8 cellular contexts compared by ENCODE assay signal in the genomic region with DNA sequence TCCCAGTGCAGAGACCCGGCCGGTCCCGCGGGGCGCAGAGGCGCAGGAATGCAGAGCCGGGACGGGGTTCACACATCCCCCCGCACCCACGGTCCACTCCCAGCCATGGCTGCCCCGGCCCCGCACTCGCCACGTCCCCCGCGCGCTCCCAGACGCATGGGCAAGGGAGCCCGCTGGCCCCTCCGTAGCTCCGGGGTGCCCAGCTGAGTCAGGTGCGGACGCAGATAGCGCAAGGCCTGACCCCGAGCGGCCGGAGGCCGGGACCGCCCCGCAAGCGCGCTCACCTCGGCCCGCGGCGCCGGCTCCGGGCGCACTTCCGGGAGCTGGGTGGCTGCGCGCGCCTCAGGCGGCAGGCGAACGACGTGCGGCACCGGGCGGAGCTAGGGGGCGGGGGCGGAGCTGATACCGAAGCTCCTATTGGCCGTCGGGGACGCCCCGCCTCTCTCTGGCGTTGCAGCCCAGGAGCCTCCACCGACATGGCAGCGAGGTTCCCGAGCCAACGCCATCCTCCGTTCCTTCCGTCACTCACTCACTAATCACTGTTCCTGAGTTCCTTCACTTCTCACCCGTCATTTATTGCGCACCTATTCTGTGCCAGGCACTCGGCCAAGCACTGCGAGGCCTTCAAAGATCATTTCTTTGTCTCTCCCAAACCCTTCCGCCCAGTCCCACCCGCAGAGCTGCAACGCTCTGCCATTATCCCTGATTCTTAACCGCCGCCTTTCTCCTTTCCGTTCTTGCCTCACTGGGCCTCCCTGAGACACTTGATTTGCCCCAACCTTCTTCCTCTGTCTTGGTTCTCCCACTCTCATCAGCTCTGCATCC. TPM values are rescaled to one million over a fixed set of nuclear protein-coding genes. Genes with fewer than 3 reads are reported as not detected.
A peak's percentile ranks its signal among the peaks of the same experiment; 100 is the strongest.
DNase-seq lines count a peak whose midpoint lies in the region; ATAC-seq and TF ChIP-seq lines count a peak whose summit lies in the region.

ZNF18 (minus strand) TSS at position 329 of the 825 bp plus-strand sequence. CDS start 4,646 bp downstream, outside the sequence.

- H3K27me3 ChIP-seq in esophagus squamous epithelium: no peaks in the 10 kb centered on the region

- H3K9me3 ChIP-seq in esophagus squamous epithelium: no peaks in the 10 kb centered on the region

- H3K4me3 ChIP-seq in Jurkat, Clone E6-1 (ENCODE audit: low read length): peak within 1 kb of the TSS; percentile 89
- peak within 1 kb of the TSS; percentile 81 to 98 (median 96) for H3K4me3 ChIP-seq in esophagus squamous epithelium

- peak within 1 kb of the TSS; percentile 93 to 99 (median 96) for H3K27ac Mint-ChIP-seq in naive B cell
- peak within 1 kb of the TSS; percentile 91 for H3K27ac Mint-ChIP-seq in stimulated activated effector memory CD8-positive, alpha-beta T cell treated with anti-CD3 and anti-CD28 coated beads, Interleukin-12 subunit alpha, Interleukin-12 subunit beta, amount 100 ng/mL, for 72 hours

- H3K27ac ChIP-seq in esophagus squamous epithelium: peak within 1 kb of the TSS; percentile 95 to 97 (median 96)

- TF ChIP-seq POLR2A in esophagus squamous epithelium (IDR thresholded peaks at IDR 0.05): peak in 3 of 4 donors; percentile 94 to 100 (median 98)

- intact Hi-C loops in esophagus squamous epithelium (cut with DNase I): no loop called here

- peak in 1 of 6 experiments; percentile 18 for TF ChIP-seq CTCF in esophagus squamous epithelium (IDR thresholded peaks at IDR 0.05)

- peaks cover 0 to 5% (median 0%) of the 10 kb centered on the region in 7 donors for H3K9me3 Mint-ChIP-seq in naive B cell
- peaks cover 4% of the 10 kb centered on the region for H3K9me3 Mint-ChIP-seq in stimulated activated effector memory CD8-positive, alpha-beta T cell treated with anti-CD3 and anti-CD28 coated beads, Interleukin-12 subunit alpha, Interleukin-12 subunit beta, amount 100 ng/mL, for 72 hours

- H3K4me1 ChIP-seq in esophagus squamous epithelium: peaks cover 4 to 22% (median 6%) of the 10 kb centered on the region in 3 donors

- WGBS in esophagus squamous epithelium, 2 donors: 2 to 3% methylated on average over 15 to 23 of the region's 74 CpGs

- peaks cover 0 to 5% (median 3%) of the 10 kb centered on the region in 3 donors for H3K36me3 ChIP-seq in esophagus squamous epithelium

- DNase-seq in DMS53 treated with DMSO at 0.1 percent for 48 hours (lab: John Stamatoyannopoulos, UW; ENCODE audit: unreplicated experiment) (peak; percentile 40), esophagus squamous epithelium (lab: John Stamatoyannopoulos, UW) (peak; percentile 70), naive B cell (peak; percentile 95)
- peak; percentile 83 for DNase-seq in Jurkat, Clone E6-1 (ENCODE audit: low read depth, low spot score)
- DNase-seq in activated T-cell treated with anti-CD3 and anti-CD28 coated beads, Interleukin-2, amount 50 U/mL, for 48 hours: peak; percentile 93 to 97
- DNase-seq in stimulated activated effector memory CD8-positive, alpha-beta T cell treated with anti-CD3 and anti-CD28 coated beads, Interleukin-12 subunit alpha, Interleukin-12 subunit beta, amount 100 ng/mL, for 72 hours (ENCODE audit: low spot score in 2 of 2): peak; percentile 93 to 95

- H3K4me3 Mint-ChIP-seq in naive B cell: peak within 1 kb of the TSS; percentile 92 to 99 (median 96)
- peak within 1 kb of the TSS; percentile 86 for H3K4me3 Mint-ChIP-seq in stimulated activated effector memory CD8-positive, alpha-beta T cell treated with anti-CD3 and anti-CD28 coated beads, Interleukin-12 subunit alpha, Interleukin-12 subunit beta, amount 100 ng/mL, for 72 hours

- peaks cover 16 to 29% (median 28%) of the 10 kb centered on the region in 3 donors for H3K4me1 Mint-ChIP-seq in naive B cell
- peaks cover 8% of the 10 kb centered on the region for H3K4me1 Mint-ChIP-seq in stimulated activated effector memory CD8-positive, alpha-beta T cell treated with anti-CD3 and anti-CD28 coated beads, Interleukin-12 subunit alpha, Interleukin-12 subunit beta, amount 100 ng/mL, for 72 hours

- H3K36me3 Mint-ChIP-seq in naive B cell: no peaks in the 10 kb centered on the region
- H3K36me3 Mint-ChIP-seq in stimulated activated effector memory CD8-positive, alpha-beta T cell treated with anti-CD3 and anti-CD28 coated beads, Interleukin-12 subunit alpha, Interleukin-12 subunit beta, amount 100 ng/mL, for 72 hours: no peaks in the 10 kb centered on the region

- ATAC-seq in GM21717 (IDR thresholded peaks at IDR 0.05; ENCODE audit: unreplicated experiment): peak; percentile 97
- ATAC-seq in naive B cell (ENCODE audit: low read depth in 2 of 2): peak; percentile 91 to 92
- peak; percentile 98 for ATAC-seq in stimulated activated effector memory CD8-positive, alpha-beta T cell treated with anti-CD3 and anti-CD28 coated beads, Interleukin-12 subunit alpha, Interleukin-12 subunit beta, amount 100 ng/mL, for 72 hours

- no peaks in the 10 kb centered on the region for H3K27me3 Mint-ChIP-seq in naive B cell

TF ChIP-seq in PFSK-1, 5 proteins besides CTCF, POLR2A, EP300 and RAD21:
- TF ChIP-seq FOXP2 (optimal IDR thresholded peaks at IDR 0.05; ENCODE audit: borderline replicate concordance, extremely low read depth, extremely low read length, insufficient read depth) (peak; percentile 67), POLR2AphosphoS5 (IDR thresholded peaks at IDR 0.05; ENCODE audit: low read depth, low read length) (peak; percentile 95), SIN3A (IDR thresholded peaks at IDR 0.05; ENCODE audit: borderline replicate concordance, insufficient read depth, low read length) (no peak), TAF1 (IDR thresholded peaks at IDR 0.05; ENCODE audit: borderline replicate concordance, insufficient read depth, low read length) (peak; percentile 81; the same call in 1 of the 2 replicates), REST (IDR thresholded peaks at IDR 0.05; ENCODE audit: insufficient read depth in 1 of 2, low read depth in 2 of 2, low read length in 2 of 2) (peak in 1 of 2 experiments; percentile 14; a peak in 1 of 4 replicates)
TF ChIP-seq in PFSK-1: peak in this region for 4.

RNA-seq across cellular contexts. Expression of gene ZNF18, which starts in this region (rescaled TPM):
- 13.1 TPM for polyA plus RNA-seq in Jurkat, Clone E6-1 (2012; ENCODE audit: insufficient read depth, insufficient read length)
- 2.2 TPM for polyA plus RNA-seq in PFSK-1 (2012; ENCODE audit: insufficient read length, low read depth)
- 10 to 100 TPM in 1 of 4 donors, 1 to 10 TPM in 3; 4.7 to 10.5 (median 7.5) TPM for total RNA-seq in esophagus squamous epithelium
- 10 to 100 TPM in 3 of 6 donors, 1 to 10 TPM in 3; 7.4 to 30.1 (median 9.7) TPM for polyA plus RNA-seq in naive B cell (ENCODE audit: low read depth in 6 of 6)

Comparison
In these comparisons a context has a peak if more than half of its experiments do, and no peak if none do; other contexts are left out.
1. Peak in every context shown above with its lines: DNase-seq, ATAC-seq, H3K4me3 ChIP-seq and H3K27ac ChIP-seq.
2. DNase-seq: peak in every context shown above with its lines; median percentile 95 in activated T-cell treated with anti-CD3 and anti-CD28 coated beads, Interleukin-2, amount 50 U/mL, for 48 hours; 95 in naive B cell; 94 in stimulated activated effector memory CD8-positive, alpha-beta T cell treated with anti-CD3 and anti-CD28 coated beads, Interleukin-12 subunit alpha, Interleukin-12 subunit beta, amount 100 ng/mL, for 72 hours; 83 in Jurkat, Clone E6-1; 70 in esophagus squamous epithelium; 40 in DMS53 treated with DMSO at 0.1 percent for 48 hours.